In the genomic region with DNA sequence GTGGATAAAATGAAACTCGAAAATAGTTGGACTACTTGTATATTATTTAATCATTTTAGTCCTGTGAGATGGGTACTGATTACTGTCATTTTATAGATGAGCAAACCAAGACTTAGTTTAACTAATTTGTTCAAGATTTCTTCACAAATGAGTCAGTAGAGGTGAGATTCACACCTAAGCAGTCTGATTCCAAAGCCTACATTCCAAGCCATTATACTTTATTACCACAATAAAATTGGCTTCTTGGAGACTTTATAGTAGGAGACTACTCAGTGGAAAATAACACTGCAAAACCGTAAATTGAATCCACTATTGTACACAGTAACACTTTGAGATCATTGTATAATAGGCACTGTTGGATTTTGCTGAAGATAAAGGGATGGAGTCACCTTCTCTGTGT, we compare ENCODE assay signal across 16 cellular contexts. TPM values are rescaled to one million over a fixed set of nuclear protein-coding genes. Genes with fewer than 3 reads are reported as not detected.
DNase-seq lines count a peak whose midpoint lies in the region; ATAC-seq and TF ChIP-seq lines count a peak whose summit lies in the region.
"Had no signal": no experiment of that assay in that cellular context is flagged by ENCODE, and none has a peak within 500 bp of the region (broad histone marks: within the 10 kb centered on the region; RNA-seq: fewer than 3 reads in every experiment).

No MANE protein-coding gene starts in this region.

- intact Hi-C loops in Panc1 (cut with micrococcal nuclease; ENCODE audit: unreplicated experiment), result no loop called here

- peaks cover 26% of the 10 kb centered on the region for H3K4me1 ChIP-seq in Panc1 (ENCODE audit: control insufficient read depth, insufficient read depth, low read length)
- H3K4me1 ChIP-seq in effector memory CD4-positive, alpha-beta T cell (ENCODE audit: control insufficient read depth, insufficient read depth, low read length, poor library complexity, severe bottlenecking), result peaks cover 35% of the 10 kb centered on the region
- H3K4me1 ChIP-seq: SJCRH30 had no signal

- no peaks in the 10 kb centered on the region for H3K27me3 Mint-ChIP-seq in activated CD8-positive, alpha-beta memory T cell treated with anti-CD3 and anti-CD28 coated beads, Interleukin-2, amount 10 ng/mL, durations not matched to agents 7 days and 5 days

- peak overlapping the region in 1 of 2 experiments; percentile 99; a peak in 1 of 4 replicates for H3K4me3 ChIP-seq in Panc1 (ENCODE audit: low read depth in 2 of 2, low read length in 2 of 2)
- peak overlapping the region; percentile 90 for H3K4me3 ChIP-seq in effector memory CD4-positive, alpha-beta T cell (ENCODE audit: insufficient read depth, low read depth, low read length, poor library complexity, severe bottlenecking)

- H3K9me3 ChIP-seq in Panc1 (ENCODE audit: control insufficient read depth, insufficient read depth, low read depth, low read length), result peaks cover 5% of the 10 kb centered on the region
- no peaks in the 10 kb centered on the region for H3K9me3 ChIP-seq in effector memory CD4-positive, alpha-beta T cell (ENCODE audit: control insufficient read depth, low read length)
- H3K9me3 ChIP-seq: SJCRH30 had no signal

- peaks cover 34% of the 10 kb centered on the region for H3K36me3 Mint-ChIP-seq in activated CD8-positive, alpha-beta memory T cell treated with anti-CD3 and anti-CD28 coated beads, Interleukin-2, amount 10 ng/mL, durations not matched to agents 7 days and 5 days
- peaks cover 64% of the 10 kb centered on the region for H3K36me3 Mint-ChIP-seq in stimulated activated effector memory CD8-positive, alpha-beta T cell treated with anti-CD3 and anti-CD28 coated beads, Interleukin-12 subunit alpha, Interleukin-12 subunit beta, amount 100 ng/mL, for 72 hours

- H3K4me1 Mint-ChIP-seq in activated CD8-positive, alpha-beta memory T cell treated with anti-CD3 and anti-CD28 coated beads, Interleukin-2, amount 10 ng/mL, durations not matched to agents 7 days and 5 days, result peaks cover 68% of the 10 kb centered on the region
- H3K4me1 Mint-ChIP-seq in stimulated activated effector memory CD8-positive, alpha-beta T cell treated with anti-CD3 and anti-CD28 coated beads, Interleukin-12 subunit alpha, Interleukin-12 subunit beta, amount 100 ng/mL, for 72 hours, result peaks cover 70% of the 10 kb centered on the region

- peak overlapping the region; percentile 93 for H3K4me3 Mint-ChIP-seq in activated CD8-positive, alpha-beta memory T cell treated with anti-CD3 and anti-CD28 coated beads, Interleukin-2, amount 10 ng/mL, durations not matched to agents 7 days and 5 days
- H3K4me3 Mint-ChIP-seq in stimulated activated effector memory CD8-positive, alpha-beta T cell treated with anti-CD3 and anti-CD28 coated beads, Interleukin-12 subunit alpha, Interleukin-12 subunit beta, amount 100 ng/mL, for 72 hours, result peak overlapping the region; percentile 96

- peak overlapping the region; percentile 91 for H3K27ac Mint-ChIP-seq in activated CD8-positive, alpha-beta memory T cell treated with anti-CD3 and anti-CD28 coated beads, Interleukin-2, amount 10 ng/mL, durations not matched to agents 7 days and 5 days
- peak overlapping the region; percentile 96 for H3K27ac Mint-ChIP-seq in stimulated activated effector memory CD8-positive, alpha-beta T cell treated with anti-CD3 and anti-CD28 coated beads, Interleukin-12 subunit alpha, Interleukin-12 subunit beta, amount 100 ng/mL, for 72 hours

- BruUV-seq in Panc1 (replicated peaks; lab: Mats Ljungman, UMichigan), result no TSS peak

- H3K27me3 ChIP-seq in Panc1 (ENCODE audit: control insufficient read depth, insufficient read depth, low read length), result no peaks in the 10 kb centered on the region
- H3K27me3 ChIP-seq in effector memory CD4-positive, alpha-beta T cell (replicated peaks; ENCODE audit: control insufficient read depth, insufficient read depth, low read length, poor library complexity, severe bottlenecking), result no peaks in the 10 kb centered on the region
- H3K27me3 ChIP-seq: ascending aorta, SJCRH30 had no signal

- CTCF ChIA-PET in activated CD8-positive, alpha-beta memory T cell treated with anti-CD3 and anti-CD28 coated beads, Interleukin-2, amount 10 ng/mL, durations not matched to agents 7 days and 5 days (lab: Charles Lee), result no interaction called here
- CTCF ChIA-PET in Panc1 (lab: Charles Lee), result no interaction called here

- peaks cover 2% of the 10 kb centered on the region for H3K9me3 Mint-ChIP-seq in activated CD8-positive, alpha-beta memory T cell treated with anti-CD3 and anti-CD28 coated beads, Interleukin-2, amount 10 ng/mL, durations not matched to agents 7 days and 5 days (ENCODE audit: low read depth)
- no peaks in the 10 kb centered on the region for H3K9me3 Mint-ChIP-seq in stimulated activated effector memory CD8-positive, alpha-beta T cell treated with anti-CD3 and anti-CD28 coated beads, Interleukin-12 subunit alpha, Interleukin-12 subunit beta, amount 100 ng/mL, for 72 hours

- H3K27ac ChIP-seq in Panc1 (ENCODE audit: low read length), result peak overlapping the region; percentile 87; the same call in 1 of the 2 replicates
- H3K27ac ChIP-seq in effector memory CD4-positive, alpha-beta T cell (ENCODE audit: insufficient read depth, low read length, poor library complexity, severe bottlenecking), result peak overlapping the region; percentile 76
- H3K27ac ChIP-seq: SJCRH30 had no signal

- no peaks in the 10 kb centered on the region; the same call in 1 of the 2 replicates for H3K36me3 ChIP-seq in Panc1 (ENCODE audit: control insufficient read depth, insufficient read depth, low read length)
- no peaks in the 10 kb centered on the region for H3K36me3 ChIP-seq in effector memory CD4-positive, alpha-beta T cell (ENCODE audit: control insufficient read depth, insufficient read depth, low read length)
- H3K36me3 ChIP-seq: ascending aorta, SJCRH30 had no signal

- POLR2A ChIA-PET in Panc1 (lab: Charles Lee), result no interaction called here

- ATAC-seq in activated CD8-positive, alpha-beta memory T cell treated with anti-CD3 and anti-CD28 coated beads, Interleukin-2, amount 10 ng/mL, durations not matched to agents 7 days and 5 days, result no peak
- ATAC-seq in Panc1, result no peak
- no peak for ATAC-seq in stimulated activated effector memory CD8-positive, alpha-beta T cell treated with anti-CD3 and anti-CD28 coated beads, Interleukin-12 subunit alpha, Interleukin-12 subunit beta, amount 100 ng/mL, for 72 hours

- DNase-seq in activated CD8-positive, alpha-beta memory T cell treated with anti-CD3 and anti-CD28 coated beads, Interleukin-2, amount 10 ng/mL, durations not matched to agents 7 days and 5 days, result no peak
- no peak for DNase-seq in activated CD8-positive, alpha-beta memory T cell treated with anti-CD3 and anti-CD28 coated beads, Interleukin-2, amount 50 U/mL, for 4 hours
- DNase-seq in Panc1 (ENCODE audit: low read depth, low spot score), result no peak
- DNase-seq in effector memory CD4-positive, alpha-beta T cell, result no peak
- no peak for DNase-seq in stimulated activated effector memory CD8-positive, alpha-beta T cell treated with anti-CD3 and anti-CD28 coated beads, Interleukin-12 subunit alpha, Interleukin-12 subunit beta, amount 100 ng/mL, for 72 hours (ENCODE audit: low spot score in 2 of 2)
- no peak for DNase-seq in NK-92 treated with Interleukin-12 subunit alpha and Interleukin-12 subunit beta, amount 100 ng/mL, for 24 hours (lab: John Stamatoyannopoulos, UW)
- no peak for DNase-seq in DMS 273 (lab: John Stamatoyannopoulos, UW; ENCODE audit: unreplicated experiment)
- no peak for DNase-seq in putamen (ENCODE audit: low spot score)
- DNase-seq: DMS 273 treated with DMSO at 0.1 percent for 48 hours; GOT3; NCI-H1092; NCI-H2171 treated with DMSO at 0.1 percent for 48 hours; retina; stimulated activated CD4-positive, alpha-beta T cell treated with anti-CD3 and anti-CD28 coated beads, Interleukin-2, amount 100 ng/mL, for 24 hours had no signal

- in situ Hi-C loops in Panc1 (cut with HindIII; ENCODE audit: low pct_unique_long_range_greater_than_20kb, low sequenced_read_pairs), result no loop called here

- no peak for TF ChIP-seq CTCF in Panc1 (IDR thresholded peaks at IDR 0.05)

RNA-seq across cellular contexts. Expression of a gene that starts 2.2 kb away (rescaled TPM):
- 10 to 100 TPM; 41.5 to 56.4 TPM for total RNA-seq in activated CD8-positive, alpha-beta memory T cell treated with anti-CD3 and anti-CD28 coated beads, Interleukin-2, amount 10 ng/mL, durations not matched to agents 7 days and 5 days
- total RNA-seq in Panc1 (2021; ENCODE audit: unreplicated experiment), result 61.5 TPM
- 21.6 TPM for polyA plus RNA-seq in Panc1 (2012; ENCODE audit: insufficient read length)

RNA-seq across cellular contexts. Expression of a gene that starts 2.5 kb away (rescaled TPM):
- total RNA-seq in activated CD8-positive, alpha-beta memory T cell treated with anti-CD3 and anti-CD28 coated beads, Interleukin-2, amount 10 ng/mL, durations not matched to agents 7 days and 5 days, result 10 to 100 TPM; 13.2 to 19.4 TPM
- total RNA-seq in Panc1 (2021; ENCODE audit: unreplicated experiment), result 20.4 TPM
- 14.5 TPM for polyA plus RNA-seq in Panc1 (2012; ENCODE audit: insufficient read length)
- total RNA-seq: ascending aorta had no signal
